Comparison of ENCODE assay signal across 28 cellular contexts in genomic region chr5:127003798-127004495, GRCh38. TPM values are rescaled to one million over a fixed set of nuclear protein-coding genes. Genes with fewer than 3 reads are reported as not detected.
DNase-seq lines count a peak whose midpoint lies in the region; ATAC-seq, FAIRE-seq and TF ChIP-seq lines count a peak whose summit lies in the region.
"Had no signal": no experiment of that assay in that cellular context is flagged by ENCODE, and none has a peak within 500 bp of the region (broad histone marks: within the 10 kb centered on the region; RNA-seq: fewer than 3 reads in every experiment).

No MANE protein-coding gene starts in this region.

- peak overlapping the region; percentile 41 for H3K4ac ChIP-seq in IMR-90 (ENCODE audit: low read depth, low read length)

- peak overlapping the region; percentile 16 for H2AFZ ChIP-seq in IMR-90 (replicated peaks; ENCODE audit: low read length, poor library complexity)

- H3K14ac ChIP-seq in IMR-90 (replicated peaks; ENCODE audit: low read depth, low read length) = no peak overlapping the region

- CTCF ChIA-PET in IMR-90 (lab: Yijun Ruan, JAX) = interaction anchor here (0.9 kb wide), 1 partner anchor 25 kb away, joined by 3 read pairs; no protein-coding TSS in a partner anchor

- dilution Hi-C loops in IMR-90 (cut with HindIII; ENCODE audit: low sequenced_read_pairs, unreplicated experiment) = no loop called here

- peaks cover 12 to 37% of the 10 kb centered on the region in 2 experiments for H3K79me1 ChIP-seq in IMR-90 (ENCODE audit: low read depth in 1 of 2, low read length in 2 of 2)

- no peak overlapping the region for H3K23ac ChIP-seq in IMR-90 (ENCODE audit: low read depth, low read length)

- WGBS in IMR-90 (ENCODE audit: extremely low coverage in 2 of 2, insufficient read length in 1 of 2), 2 experiments = no CpG with 5 or more reads among the region's 7 CpGs
- WGBS in body of pancreas, 2 donors = 34 to 35% methylated on average over 7 of the region's 7 CpGs
- WGBS in pancreas, 2 donors = 34% methylated on average over 7 of the region's 7 CpGs

- peak overlapping the region in 1 of 2 experiments; percentile 66; a peak in 1 of 4 replicates for H4K8ac ChIP-seq in IMR-90 (ENCODE audit: low read depth in 2 of 2, low read length in 2 of 2)

- H3K4me1 ChIP-seq in IMR-90 (ENCODE audit: control insufficient read depth, insufficient read depth, low read length) (peaks cover 9% of the 10 kb centered on the region), body of pancreas (peaks cover 16% of the 10 kb centered on the region), pancreas (peaks cover 0 to 7% (median 4%) of the 10 kb centered on the region in 3 donors)
- H3K4me1 ChIP-seq: lower lobe of right lung, upper lobe of left lung had no signal

- peak overlapping the region; percentile 24 for H2BK5ac ChIP-seq in IMR-90 (ENCODE audit: low read depth, low read length, poor library complexity, severe bottlenecking)

- H3K27me3 ChIP-seq in IMR-90 (ENCODE audit: control insufficient read depth, insufficient read depth, low read length) (no peaks in the 10 kb centered on the region), body of pancreas (no peaks in the 10 kb centered on the region), pancreas (no peaks in the 10 kb centered on the region)
- H3K27me3 ChIP-seq: upper lobe of left lung had no signal

- no peak overlapping the region for H3K56ac ChIP-seq in IMR-90 (ENCODE audit: extremely low read depth, insufficient read depth, low read length)

- no peak for FAIRE-seq in pancreas (lab: Jason Lieb, UNC)
- FAIRE-seq: frontal cortex, HTR-8/SVneo had no signal

- in situ Hi-C loops in IMR-90 (cut with MboI; ENCODE audit: low sequenced_read_pairs) = no loop called here

- peak overlapping the region; percentile 57 for H3K27ac ChIP-seq in C4-2B
- no peak overlapping the region for H3K27ac ChIP-seq in IMR-90 (ENCODE audit: insufficient read depth, low read length)
- H3K27ac ChIP-seq in body of pancreas = peak overlapping the region in 3 of 4 donors; percentile 61 to 67 (median 65)
- H3K27ac ChIP-seq in pancreas = peak overlapping the region; percentile 8 to 60 (median 50)
- H3K27ac ChIP-seq: lower lobe of right lung, RWPE1, upper lobe of left lung had no signal

- peak overlapping the region; percentile 37 for H2BK120ac ChIP-seq in IMR-90 (ENCODE audit: low read depth, low read length)

- H2BK20ac ChIP-seq in IMR-90 (ENCODE audit: low read depth, low read length) = peak overlapping the region; percentile 11

- TF ChIP-seq POLR2A in IMR-90 (IDR thresholded peaks at IDR 0.05; ENCODE audit: low read depth, low read length) = no peak
- no peak for TF ChIP-seq POLR2A in body of pancreas (IDR thresholded peaks at IDR 0.05)

- H4K91ac ChIP-seq in IMR-90 (ENCODE audit: insufficient read depth, low read depth, low read length) = no peak overlapping the region; the same call in 1 of the 2 replicates

- DNase-seq in IMR-90 (no peak), body of pancreas (peak in 3 of 4 donors; percentile 32 to 41 (median 39)), pancreas (peak in 1 of 6 donors; percentile 18)
- DNase-seq in activated CD4-positive, alpha-beta T cell treated with anti-CD3 and anti-CD28 coated beads for 4 hours = no peak
- DNase-seq: activated CD4-positive, alpha-beta T cell treated with anti-CD3 and anti-CD28 coated beads, Interleukin-2, amount 50 U/mL, for 4 hours; activated CD8-positive, alpha-beta memory T cell treated with anti-CD3 and anti-CD28 coated beads, Interleukin-2, amount 50 U/mL, for 4 hours; activated effector memory CD4-positive, alpha-beta T cell treated with Interleukin-2 at 50 U/mL for 16 hours; CD4-positive, CD25-positive, alpha-beta regulatory T cell; DMS53; effector memory CD8-positive, alpha-beta T cell; GF-D8; HCEC 1CT; hippocampal formation; Karpas-422; lower lobe of right lung; NCI-H1048; NCI-H2081 treated with DMSO at 0.1 percent for 48 hours; stimulated activated CD4-positive, alpha-beta T cell treated with anti-CD3 and anti-CD28 coated beads, Interleukin-4, amount 100 ng/mL, for 4 hours; T-helper 9 cell had no signal

- intact Hi-C loops in IMR-90 (cut with micrococcal nuclease) (loop anchor here (5.0 kb wide), 1 partner anchor 37 kb away; no protein-coding TSS in a partner anchor), body of pancreas (cut with DNase I) (no loop called here), pancreas (cut with DNase I) (no loop called here)

- BruUV-seq in IMR-90 (replicated peaks; lab: Mats Ljungman, UMichigan) = no TSS peak

- no peak overlapping the region for H3K4me2 ChIP-seq in IMR-90 (ENCODE audit: low read depth, low read length)

- H3K9ac ChIP-seq in IMR-90 (ENCODE audit: low read depth, low read length) = no peak overlapping the region

- peak overlapping the region; percentile 61; the same call in 1 of the 3 replicates for H2BK15ac ChIP-seq in IMR-90 (ENCODE audit: low read depth, low read length)

- H3K4me3 ChIP-seq in IMR-90 (ENCODE audit: insufficient read depth, low read depth, low read length) (no peak overlapping the region), body of pancreas (no peak overlapping the region), pancreas (no peak overlapping the region)
- H3K4me3 ChIP-seq: lower lobe of right lung, upper lobe of left lung had no signal

- H2AK5ac ChIP-seq in IMR-90 (ENCODE audit: low read depth, low read length) = peak overlapping the region; percentile 66; the same call in 1 of the 2 replicates

- no peaks in the 10 kb centered on the region for H4K20me1 ChIP-seq in IMR-90 (ENCODE audit: insufficient read depth, low read length)

- POLR2A ChIA-PET in IMR-90 (lab: Charles Lee; ENCODE audit: unreplicated experiment) = no interaction called here

- TF ChIP-seq RAD21 in IMR-90 (IDR thresholded peaks at IDR 0.05; ENCODE audit: low read length) = no peak

- ATAC-seq in IMR-90 (ENCODE audit: low read depth) (no peak), body of pancreas (peak; percentile 93), pancreas (peak; percentile 88 to 91 (median 88)), GM21515 (IDR thresholded peaks at IDR 0.05; ENCODE audit: unreplicated experiment) (no peak), HG02981 (IDR thresholded peaks at IDR 0.05; ENCODE audit: unreplicated experiment) (no peak)
- ATAC-seq: effector memory CD8-positive, alpha-beta T cell; esophagus mucosa; WTC11 had no signal

- H2AK9ac ChIP-seq in IMR-90 (replicated peaks; ENCODE audit: low read depth, low read length, poor library complexity) = no peak overlapping the region

- H3K9me3 ChIP-seq in IMR-90 (ENCODE audit: control insufficient read depth, insufficient read depth, low read length) = no peaks in the 10 kb centered on the region
- no peaks in the 10 kb centered on the region for H3K9me3 ChIP-seq in body of pancreas
- H3K9me3 ChIP-seq in pancreas = no peaks in the 10 kb centered on the region
- H3K9me3 ChIP-seq: lower lobe of right lung, upper lobe of left lung had no signal

- H3K9me1 ChIP-seq in IMR-90 (ENCODE audit: insufficient read depth, low read length) = peaks cover 11% of the 10 kb centered on the region; the same call in 1 of the 2 replicates

- peak overlapping the region; percentile 47; the same call in 1 of the 2 replicates for H4K5ac ChIP-seq in IMR-90 (ENCODE audit: low read depth, low read length)

- TF ChIP-seq CTCF in C4-2B (conservative IDR thresholded peaks at IDR 0.05) = no peak
- no peak for TF ChIP-seq CTCF in IMR-90 (conservative IDR thresholded peaks at IDR 0.05; ENCODE audit: low read depth, low read length)
- TF ChIP-seq CTCF in body of pancreas (IDR thresholded peaks at IDR 0.05) = no peak
- TF ChIP-seq CTCF in pancreas (IDR thresholded peaks at IDR 0.05) = no peak

- H3K18ac ChIP-seq in IMR-90 (ENCODE audit: low read depth, low read length) = no peak overlapping the region

- no peaks in the 10 kb centered on the region for H3K36me3 ChIP-seq in IMR-90 (ENCODE audit: control insufficient read depth, insufficient read depth, low read length)
- no peaks in the 10 kb centered on the region for H3K36me3 ChIP-seq in body of pancreas (replicated peaks in 1 of 2; ENCODE audit: insufficient read depth in 1 of 2, low read depth in 2 of 2)
- no peaks in the 10 kb centered on the region for H3K36me3 ChIP-seq in pancreas
- H3K36me3 ChIP-seq: lower lobe of right lung, upper lobe of left lung had no signal

TF ChIP-seq in IMR-90, 13 proteins besides CTCF, POLR2A, EP300 and RAD21 (continues in another document):
- no peak for TF ChIP-seq MAZ (IDR thresholded peaks at IDR 0.05; ENCODE audit: borderline replicate concordance, low read depth, low read length)
- TF ChIP-seq RCOR1 (IDR thresholded peaks at IDR 0.05; ENCODE audit: insufficient replicate concordance, low read length) = no peak
- no peak for TF ChIP-seq NFE2L2 (IDR thresholded peaks at IDR 0.05; ENCODE audit: low read depth, low read length)
- no peak for TF ChIP-seq BHLHE40 (IDR thresholded peaks at IDR 0.05; ENCODE audit: low read depth, low read length)
- TF ChIP-seq MAFK (IDR thresholded peaks at IDR 0.05; ENCODE audit: low read depth, low read length) = no peak
- no peak for TF ChIP-seq CEBPB (IDR thresholded peaks at IDR 0.05; ENCODE audit: low read depth, low read length)
- TF ChIP-seq ELK1 (IDR thresholded peaks at IDR 0.05; ENCODE audit: borderline replicate concordance, low read depth, low read length) = no peak
- no peak for TF ChIP-seq SMC3 (IDR thresholded peaks at IDR 0.05; ENCODE audit: low read depth, low read length)
- TF ChIP-seq CHD1 (IDR thresholded peaks at IDR 0.05; ENCODE audit: low read depth, low read length) = no peak
- TF ChIP-seq, protein P1, sequence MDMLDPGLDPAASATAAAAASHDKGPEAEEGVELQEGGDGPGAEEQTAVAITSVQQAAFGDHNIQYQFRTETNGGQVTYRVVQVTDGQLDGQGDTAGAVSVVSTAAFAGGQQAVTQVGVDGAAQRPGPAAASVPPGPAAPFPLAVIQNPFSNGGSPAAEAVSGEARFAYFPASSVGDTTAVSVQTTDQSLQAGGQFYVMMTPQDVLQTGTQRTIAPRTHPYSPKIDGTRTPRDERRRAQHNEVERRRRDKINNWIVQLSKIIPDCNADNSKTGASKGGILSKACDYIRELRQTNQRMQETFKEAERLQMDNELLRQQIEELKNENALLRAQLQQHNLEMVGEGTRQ (IDR thresholded peaks at IDR 0.05; ENCODE audit: low read depth, low read length) = no peak

RNA-seq across cellular contexts. Expression of gene MARCHF3, which starts 26.4 kb away (rescaled TPM):
- total RNA-seq in IMR-90 (2012; rRNA removed) (17.8 and 18.8 TPM in 2 replicates), body of pancreas (1 to 10 TPM; 2.1 to 8.2 TPM), pancreas (1 to 10 TPM; 3.3 to 7.5 (median 3.9) TPM)
- polyA plus RNA-seq in IMR-90 (2012; rRNA removed) (9.5 and 11.2 TPM in 2 replicates), pancreas (1 to 10 TPM; 2.8 to 4.9 TPM)
- polyA plus RNA-seq in IMR-90 (2012; cell fraction: cytosol; rRNA removed) = 4.8 and 7.7 TPM in 2 replicates
- polyA plus RNA-seq in IMR-90 (2012; cell fraction: nucleus; rRNA removed; ENCODE audit: low replicate concordance) = 5.2 and 10.5 TPM in 2 replicates

Comparison
In these comparisons a context has a peak if more than half of its experiments do, and no peak if none do; other contexts are left out.
1. ATAC-seq: peak in body of pancreas (single experiment) and pancreas (4 of 4); none in IMR-90 (single experiment), GM21515 (single experiment) and HG02981 (single experiment).
2. DNase-seq: peak in body of pancreas (3 of 4); none in IMR-90 (single experiment) and activated CD4-positive, alpha-beta T cell treated with anti-CD3 and anti-CD28 coated beads for 4 hours (0 of 2).